34 cellular contexts compared by ENCODE assay signal in genomic region chr19:3860499-3860898, GRCh38. TPM values are rescaled to one million over a fixed set of nuclear protein-coding genes. Genes with fewer than 3 reads are reported as not detected.
"Had no signal": no experiment of that assay in that cellular context is flagged by ENCODE, and none has a peak within 500 bp of the region (broad histone marks: within the 10 kb centered on the region; RNA-seq: fewer than 3 reads in every experiment).

No MANE protein-coding gene starts in this region.

- H3K9me3 Mint-ChIP-seq: dendritic cell treated with granulocyte-macrophage colony-stimulating factor and Interleukin-4, amounts not matched to agents 40 ng/mL and 50 ng/mL, for 4 days; effector memory CD8-positive, alpha-beta T cell; endodermal cell; immature natural killer cell; mesothelial cell of epicardium had no signal

- H3K4me1 Mint-ChIP-seq: endodermal cell, immature natural killer cell, mesothelial cell of epicardium had no signal

- H3K4me1 ChIP-seq: esophagus squamous epithelium, gastrocnemius medialis, left lung, lower lobe of right lung had no signal

- H3K4me3 Mint-ChIP-seq: dendritic cell treated with granulocyte-macrophage colony-stimulating factor and Interleukin-4, amounts not matched to agents 40 ng/mL and 50 ng/mL, for 4 days; effector memory CD8-positive, alpha-beta T cell; endodermal cell; immature natural killer cell; mesothelial cell of epicardium had no signal

- H3K4me3 ChIP-seq: coronary artery, esophagus squamous epithelium, gastrocnemius medialis, hepatocyte, left lung, lower lobe of right lung, mucosa of descending colon had no signal

- ATAC-seq: effector memory CD8-positive, alpha-beta T cell; esophagus mucosa; gastrocnemius medialis; left cardiac atrium; left lung; left ventricle myocardium superior; lower lobe of right lung; mucosa of descending colon had no signal

- H2AFZ ChIP-seq: hepatocyte had no signal

- H3K36me3 Mint-ChIP-seq: immature natural killer cell, mesothelial cell of epicardium had no signal

- H3K79me2 ChIP-seq: hepatocyte had no signal

- FAIRE-seq: colon, endometrium had no signal

- H3K27me3 ChIP-seq: hepatocyte had no signal

- H3K9me3 ChIP-seq: esophagus squamous epithelium, gastrocnemius medialis, left lung, lower lobe of right lung, mucosa of descending colon had no signal

- H3K36me3 ChIP-seq: esophagus squamous epithelium, gastrocnemius medialis, left lung, lower lobe of right lung had no signal

- DNase-seq: effector CD8-positive, alpha-beta T cell; effector memory CD8-positive, alpha-beta T cell; endodermal cell; erythroblast; esophagus squamous epithelium; foreskin fibroblast; foreskin melanocyte; gastrocnemius medialis; glutamatergic neuron; head of caudate nucleus; hypothalamus; immature natural killer cell; islet precursor cell; left cardiac atrium; left lung; left ventricle myocardium superior; lower lobe of right lung; mesenchymal stem cell; mucosa of descending colon had no signal

- H3K4me2 ChIP-seq: hepatocyte had no signal

- H3K27ac ChIP-seq: coronary artery, epithelial cell of prostate, esophagus squamous epithelium, gastrocnemius medialis, hepatocyte, left lung, lower lobe of right lung had no signal

- H3K27ac Mint-ChIP-seq: dendritic cell treated with granulocyte-macrophage colony-stimulating factor and Interleukin-4, amounts not matched to agents 40 ng/mL and 50 ng/mL, for 4 days; effector memory CD8-positive, alpha-beta T cell; endodermal cell; immature natural killer cell; mesothelial cell of epicardium had no signal

RNA-seq across cellular contexts. Expression of gene ZFR2, which starts 8.3 kb away (rescaled TPM):
- total RNA-seq: esophagus mucosa, esophagus squamous epithelium, gastrocnemius medialis, left ventricle myocardium superior, lung microvascular endothelial cell, mesenteric fat pad, myocyte had no signal

RNA-seq across cellular contexts. Expression of gene ATCAY, which starts 20.0 kb away (rescaled TPM):
- total RNA-seq: dermis microvascular lymphatic vessel endothelial cell, esophagus mucosa, esophagus squamous epithelium, gastrocnemius medialis, glomerular endothelial cell, kidney epithelial cell, left cardiac atrium, left lung, left ventricle myocardium superior, lower leg skin, lower lobe of right lung, lung microvascular endothelial cell, mesenteric fat pad, mesothelial cell of epicardium, myocyte had no signal
- polyA plus RNA-seq: hepatocyte, immature natural killer cell had no signal
